8 cellular contexts compared by ENCODE assay signal in the genomic region with DNA sequence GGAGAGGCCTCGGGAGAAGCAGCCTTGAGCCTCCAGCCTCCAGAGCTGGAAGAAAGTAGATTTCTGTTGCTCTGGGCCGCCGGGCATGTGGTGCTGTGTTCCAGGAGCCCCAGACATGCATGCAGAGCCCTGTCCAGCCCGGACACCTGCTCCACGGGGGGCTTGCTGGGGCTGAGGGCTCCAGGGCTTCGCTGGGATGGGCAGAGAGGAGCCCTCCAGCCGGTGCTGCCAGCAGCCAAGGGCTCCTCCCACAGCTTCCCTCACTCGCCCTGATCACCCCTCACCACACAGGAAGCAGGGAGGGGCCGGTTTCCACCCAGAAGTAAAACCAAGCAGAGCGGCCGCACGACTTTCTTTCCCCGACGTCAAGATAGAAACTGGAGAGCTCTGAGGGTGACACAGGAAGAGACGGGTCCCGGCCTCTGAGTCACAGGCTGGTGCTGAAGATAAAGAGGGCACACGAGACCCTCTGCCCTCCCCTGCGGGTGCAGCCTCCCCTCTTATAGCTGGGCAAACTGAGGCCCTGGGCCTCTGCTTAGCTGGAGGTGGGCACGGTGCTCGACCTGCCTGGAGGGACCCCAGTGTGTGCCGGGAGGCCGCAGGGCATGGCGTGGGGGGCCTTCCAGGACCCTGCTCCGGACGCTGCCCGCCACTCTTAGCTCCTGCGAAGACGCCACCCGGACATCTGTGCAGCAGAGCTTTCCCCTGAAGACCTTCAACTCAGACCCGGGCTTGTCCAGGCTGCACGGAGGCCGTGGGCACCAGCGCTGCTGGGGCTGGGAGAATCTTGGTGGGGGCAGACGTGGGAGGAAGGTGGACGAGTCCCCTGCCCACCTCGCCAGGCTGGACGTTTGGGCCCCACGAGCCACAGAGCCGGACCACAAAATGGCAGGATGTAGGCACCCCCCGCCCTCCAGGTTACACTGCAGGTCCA. TPM values are rescaled to one million over a fixed set of nuclear protein-coding genes. Genes with fewer than 3 reads are reported as not detected.
A peak's percentile ranks its signal among the peaks of the same experiment; 100 is the strongest.
DNase-seq lines count a peak whose midpoint lies in the region; ATAC-seq and TF ChIP-seq lines count a peak whose summit lies in the region.

No MANE protein-coding gene starts in this region.

- H3K4me1 ChIP-seq in gastroesophageal sphincter (peaks cover 0 to 64% (median 2%) of the 10 kb centered on the region in 3 donors), gastrocnemius medialis (no peaks in the 10 kb centered on the region)

- H3K9me3 ChIP-seq in gastroesophageal sphincter (no peaks in the 10 kb centered on the region), gastrocnemius medialis (no peaks in the 10 kb centered on the region)

- 60% methylated on average over 1 of the region's 40 CpGs; no CpG with 5 or more reads in 1 of the 2 donors for WGBS in gastroesophageal sphincter (ENCODE audit: low coverage in 1 of 2), 2 donors

- H3K36me3 ChIP-seq in gastroesophageal sphincter = peaks cover 0 to 6% of the 10 kb centered on the region in 2 donors
- no peaks in the 10 kb centered on the region for H3K36me3 ChIP-seq in gastrocnemius medialis
- no peaks in the 10 kb centered on the region for H3K36me3 ChIP-seq in H7 (replicated peaks; ENCODE audit: control insufficient read depth, insufficient read depth, low read length)

- TF ChIP-seq POLR2A in gastroesophageal sphincter (IDR thresholded peaks at IDR 0.05) = no peak
- no peak for TF ChIP-seq POLR2A in gastrocnemius medialis (IDR thresholded peaks at IDR 0.05)

- ATAC-seq in GM18508 (IDR thresholded peaks at IDR 0.05; ENCODE audit: insufficient read depth, unreplicated experiment) (peak; percentile 45), HG02678 (IDR thresholded peaks at IDR 0.05; ENCODE audit: unreplicated experiment) (peak; percentile 85), gastroesophageal sphincter (peak; percentile 46), gastrocnemius medialis (peak in 1 of 2 donors; percentile 44)

- TF ChIP-seq CTCF in gastroesophageal sphincter (IDR thresholded peaks at IDR 0.05) (no peak), gastrocnemius medialis (IDR thresholded peaks at IDR 0.05 in 4 of 5, conservative IDR thresholded peaks at IDR 0.05 in 1 of 5) (no peak)

- H3K27ac ChIP-seq in gastroesophageal sphincter = peak overlapping the region in 3 of 4 donors; percentile 31 to 73 (median 38)
- H3K27ac ChIP-seq in gastrocnemius medialis = no peak overlapping the region

- DNase-seq in NK-92 treated with Interleukin-12 subunit alpha and Interleukin-12 subunit beta, amount 100 ng/mL, for 24 hours (lab: John Stamatoyannopoulos, UW) = peak; percentile 89
- DNase-seq in activated CD8-positive, alpha-beta memory T cell treated with anti-CD3 and anti-CD28 coated beads, Interleukin-2, amount 50 U/mL, for 24 hours (ENCODE audit: extremely low read depth) = peak; percentile 91
- DNase-seq in gastrocnemius medialis (peak; percentile 46 to 56), H7 (no peak), NCI-H1092 (lab: John Stamatoyannopoulos, UW) (no peak)

- H3K27me3 ChIP-seq in gastroesophageal sphincter = no peaks in the 10 kb centered on the region
- peaks cover 0 to 11% (median 0%) of the 10 kb centered on the region in 3 donors for H3K27me3 ChIP-seq in gastrocnemius medialis
- no peaks in the 10 kb centered on the region for H3K27me3 ChIP-seq in H7 (ENCODE audit: control insufficient read depth, insufficient read depth, low read length)

- H3K4me3 ChIP-seq in gastroesophageal sphincter (peak overlapping the region in 1 of 2 donors; percentile 1), gastrocnemius medialis (no peak overlapping the region), H7 (ENCODE audit: insufficient read depth, low read depth, low read length) (no peak overlapping the region)

- intact Hi-C loops in gastrocnemius medialis (cut with DNase I; ENCODE audit: low total_unique reads) = no loop called here

- in situ Hi-C loops in gastrocnemius medialis (cut with MboI; ENCODE audit: low sequenced_read_pairs in 4 of 4) = no loop called here

- no peak for TF ChIP-seq EP300 in gastroesophageal sphincter (IDR thresholded peaks at IDR 0.05)

RNA-seq across cellular contexts. Expression of a gene that starts 31.1 kb away (rescaled TPM):
- total RNA-seq in gastroesophageal sphincter (100 to 1,000 TPM in 1 of 4 donors, 10 to 100 TPM in 3; 44.8 to 106 (median 60.1) TPM), gastrocnemius medialis (1 to 10 TPM in 2 of 4 donors, under 1 TPM in 2; 0.71 to 5.0 (median 1.1) TPM)
- total RNA-seq in H7 (2014; rRNA removed; shearing (Covaris generic)) = 4.9 and 5.0 TPM in 2 replicates

RNA-seq across cellular contexts. Expression of a gene that starts 47.0 kb away (rescaled TPM):
- total RNA-seq in gastroesophageal sphincter (10 to 100 TPM; 18.4 to 34.8 (median 28.7) TPM), gastrocnemius medialis (10 to 100 TPM; 24.6 to 40.8 (median 30.0) TPM)
- 50.8 and 61.9 TPM in 2 replicates for total RNA-seq in H7 (2014; rRNA removed; shearing (Covaris generic))

RNA-seq across cellular contexts. Expression of a gene that starts 52.0 kb away (rescaled TPM):
- total RNA-seq in gastroesophageal sphincter = 10 to 100 TPM in 3 of 4 donors, 1 to 10 TPM in 1; 6.0 to 16.7 (median 12.0) TPM
- 1 to 10 TPM; 4.7 to 6.5 (median 5.2) TPM for total RNA-seq in gastrocnemius medialis
- 8.4 and 12.9 TPM in 2 replicates for total RNA-seq in H7 (2014; rRNA removed; shearing (Covaris generic))

RNA-seq across cellular contexts. Expression of a gene that starts 59.6 kb away (rescaled TPM):
- total RNA-seq in gastroesophageal sphincter (not detected), gastrocnemius medialis (not detected)
- total RNA-seq in H7 (2014; rRNA removed; shearing (Covaris generic)) = not detected in 2 replicates

Comparison
In these comparisons a context has a peak if more than half of its experiments do, and no peak if none do; other contexts are left out.
1. DNase-seq: peak in NK-92 treated with Interleukin-12 subunit alpha and Interleukin-12 subunit beta, amount 100 ng/mL, for 24 hours (single experiment), activated CD8-positive, alpha-beta memory T cell treated with anti-CD3 and anti-CD28 coated beads, Interleukin-2, amount 50 U/mL, for 24 hours (single experiment) and gastrocnemius medialis (2 of 2); none in H7 (single experiment) and NCI-H1092 (single experiment).
2. H3K27ac ChIP-seq: peak in gastroesophageal sphincter (3 of 4); none in gastrocnemius medialis (0 of 4).